ENCODE assay signal across 23 cellular contexts in the genomic region with DNA sequence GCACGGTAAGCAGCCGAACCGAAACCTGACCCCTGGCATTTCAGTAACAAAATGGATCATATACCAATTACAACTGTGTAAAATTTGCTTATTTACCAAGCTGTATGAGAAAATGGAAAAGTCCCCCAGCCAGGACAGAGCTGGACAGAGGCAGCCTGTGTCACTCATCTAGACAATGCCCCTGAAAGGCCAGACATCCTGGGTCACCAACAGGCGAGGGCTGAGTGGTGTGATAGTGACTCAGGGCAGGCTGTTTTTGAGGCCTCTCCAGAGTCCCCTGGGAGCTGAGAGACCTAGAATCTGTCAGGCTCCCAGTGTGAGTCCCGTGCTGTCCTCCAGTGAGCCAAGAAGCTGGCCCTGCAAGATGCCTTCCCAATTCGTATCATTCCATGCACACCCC.
"Had no signal": no experiment of that assay in that cellular context is flagged by ENCODE, and none has a peak within 500 bp of the region (broad histone marks: within the 10 kb centered on the region; RNA-seq: fewer than 3 reads in every experiment).

No MANE protein-coding gene starts in this region.

- H3K4me1 ChIP-seq: SJSA1 had no signal

- H3K27ac ChIP-seq: HL-60, KMS-11, SJSA1, SK-N-MC had no signal

- H3K9ac ChIP-seq: KMS-11 had no signal

- H3K36me3 Mint-ChIP-seq: IgD-negative memory B cell had no signal

- H3K27ac Mint-ChIP-seq: IgD-negative memory B cell had no signal

- ATAC-seq: K562 had no signal

- H3K4me1 Mint-ChIP-seq: IgD-negative memory B cell had no signal

- DNase-seq: Kasumi-1, MM.1S, NCI-H1092 treated with DMSO at 0.1 percent for 48 hours, NCI-H1436, NCI-H187, NCI-H2029, NCI-H2081 treated with DMSO at 0.1 percent for 48 hours, NCI-H2171, NCI-H226, NCI-H446, NCI-H510A, NCI-H524 treated with DMSO at 0.1 percent for 48 hours, NCI-H69, NCI-H774, Right ventricle myocardium superior, RPMI8226, SIG-M5 had no signal

- H3K4me3 Mint-ChIP-seq: IgD-negative memory B cell had no signal

- H3K27me3 ChIP-seq: SJSA1 had no signal

- H3K4me3 ChIP-seq: K562, SJSA1, SK-N-MC had no signal

- H3K4me2 ChIP-seq: KMS-11 had no signal

- H3K36me3 ChIP-seq: SJSA1 had no signal
